In genomic region chr18:50281295-50281971, GRCh38 we compare ENCODE assay signal across 8 cellular contexts. TPM values are rescaled to one million over a fixed set of nuclear protein-coding genes. Genes with fewer than 3 reads are reported as not detected.
DNase-seq lines count a peak whose midpoint lies in the region; ATAC-seq and TF ChIP-seq lines count a peak whose summit lies in the region.

MBD1 (minus strand) TSS chr18:50281523; CDS start chr18:50279992, 1,531 bp downstream.

- no peaks in the 10 kb centered on the region for H3K9me3 Mint-ChIP-seq in activated T-cell treated with anti-CD3 and anti-CD28 coated beads, Interleukin-2, amount 50 U/mL, for 4 hours

- H3K27me3 Mint-ChIP-seq in activated T-cell treated with anti-CD3 and anti-CD28 coated beads, Interleukin-2, amount 50 U/mL, for 4 hours (ENCODE audit: low read depth): no peaks in the 10 kb centered on the region

- CTCF ChIA-PET in Panc1 (lab: Charles Lee): interaction anchor here (0.8 kb wide), 1 partner anchor 75 kb away, joined by 4 read pairs; no protein-coding TSS in a partner anchor

- peak; percentile 86 for ATAC-seq in GM21723 (IDR thresholded peaks at IDR 0.05; ENCODE audit: unreplicated experiment)
- peak; percentile 96 for ATAC-seq in Panc1
- ATAC-seq in activated T-cell treated with anti-CD3 and anti-CD28 coated beads, Interleukin-2, amount 50 U/mL, for 4 hours: peak; percentile 94

- BruUV-seq in Panc1 (replicated peaks; lab: Mats Ljungman, UMichigan): no TSS peak

- peaks cover 8% of the 10 kb centered on the region for H3K4me1 ChIP-seq in Panc1 (ENCODE audit: control insufficient read depth, insufficient read depth, low read length)
- peaks cover 20% of the 10 kb centered on the region for H3K4me1 ChIP-seq in mucosa of stomach (ENCODE audit: control insufficient read depth, insufficient read depth, low read length)

- H3K4me1 Mint-ChIP-seq in activated T-cell treated with anti-CD3 and anti-CD28 coated beads, Interleukin-2, amount 50 U/mL, for 4 hours (ENCODE audit: low read depth): peaks cover 36% of the 10 kb centered on the region

- DNase-seq in DMS79 (lab: John Stamatoyannopoulos, UW): peak; percentile 97
- DNase-seq in KG1 (lab: John Stamatoyannopoulos, UW): peak; percentile 95
- DNase-seq in Panc1 (ENCODE audit: low read depth, low spot score): peak; percentile 85
- peak; percentile 94 for DNase-seq in activated T-cell treated with anti-CD3 and anti-CD28 coated beads, Interleukin-2, amount 50 U/mL, for 4 hours
- DNase-seq in erythroblast (lab: John Stamatoyannopoulos, UW): peak; percentile 99 to 100
- peak; percentile 89 to 93 for DNase-seq in stimulated activated CD8-positive, alpha-beta memory T cell treated with anti-CD3 and anti-CD28 coated beads, Interleukin-7, amount 100 ng/mL, for 1 hour (ENCODE audit: low read depth in 2 of 2)

- H3K27me3 ChIP-seq in Panc1 (ENCODE audit: control insufficient read depth, insufficient read depth, low read length) (no peaks in the 10 kb centered on the region), mucosa of stomach (ENCODE audit: control insufficient read depth, insufficient read depth, low read length) (no peaks in the 10 kb centered on the region)

- peaks cover 42% of the 10 kb centered on the region for H3K36me3 Mint-ChIP-seq in activated T-cell treated with anti-CD3 and anti-CD28 coated beads, Interleukin-2, amount 50 U/mL, for 4 hours (ENCODE audit: insufficient read depth)

- H3K4me3 ChIP-seq in Panc1 (ENCODE audit: low read depth in 2 of 2, low read length in 2 of 2) (peak within 1 kb of the TSS; percentile 88 to 98), mucosa of stomach (ENCODE audit: low read length) (peak within 1 kb of the TSS; percentile 62)

- POLR2A ChIA-PET in Panc1 (lab: Charles Lee): no interaction called here

- H3K9ac ChIP-seq in mucosa of stomach (ENCODE audit: low read length): peak within 1 kb of the TSS; percentile 86

- no peaks in the 10 kb centered on the region for H3K9me3 ChIP-seq in Panc1 (ENCODE audit: control insufficient read depth, insufficient read depth, low read depth, low read length)
- no peaks in the 10 kb centered on the region for H3K9me3 ChIP-seq in mucosa of stomach (ENCODE audit: control insufficient read depth, low read length)

- TF ChIP-seq CTCF in Panc1 (IDR thresholded peaks at IDR 0.05): no peak

- in situ Hi-C loops in Panc1 (cut with HindIII; ENCODE audit: low pct_unique_long_range_greater_than_20kb, low sequenced_read_pairs): no loop called here

- peak within 1 kb of the TSS; percentile 94 for H3K27ac ChIP-seq in Panc1 (ENCODE audit: low read length)

- TF ChIP-seq POLR2A in erythroblast (IDR thresholded peaks at IDR 0.05; ENCODE audit: low read length): peak; percentile 99

- H3K36me3 ChIP-seq in Panc1 (ENCODE audit: control insufficient read depth, insufficient read depth, low read length): peaks cover 5% of the 10 kb centered on the region
- peaks cover 1% of the 10 kb centered on the region for H3K36me3 ChIP-seq in mucosa of stomach (ENCODE audit: control insufficient read depth, insufficient read depth, low read length)

- intact Hi-C loops in Panc1 (cut with micrococcal nuclease; ENCODE audit: unreplicated experiment): loop anchor here (10.0 kb wide), 1 partner anchor 73 kb away; no protein-coding TSS in a partner anchor

- peak within 1 kb of the TSS; percentile 99 for H3K4me3 Mint-ChIP-seq in activated T-cell treated with anti-CD3 and anti-CD28 coated beads, Interleukin-2, amount 50 U/mL, for 4 hours

RNA-seq across cellular contexts. Expression of gene MBD1, which starts in this region (rescaled TPM):
- 47.3 TPM for total RNA-seq in Panc1 (2021; ENCODE audit: unreplicated experiment)
- polyA plus RNA-seq in Panc1 (2012; ENCODE audit: insufficient read length): 39.9 TPM
- 100 to 1,000 TPM; 103 to 113 (median 104) TPM for total RNA-seq in activated T-cell treated with anti-CD3 and anti-CD28 coated beads, Interleukin-2, amount 50 U/mL, for 4 hours

Comparison
In these comparisons a context has a peak if more than half of its experiments do, and no peak if none do; other contexts are left out.
1. Peak in every context shown above with its lines: DNase-seq, ATAC-seq, H3K4me3 ChIP-seq and H3K27ac ChIP-seq.